15 cellular contexts compared by ENCODE assay signal in genomic region chr3:197692641-197693040, GRCh38. TPM values are rescaled to one million over a fixed set of nuclear protein-coding genes. Genes with fewer than 3 reads are reported as not detected.
A peak's percentile ranks its signal among the peaks of the same experiment; 100 is the strongest.
DNase-seq lines count a peak whose midpoint lies in the region; ATAC-seq and TF ChIP-seq lines count a peak whose summit lies in the region.
"Had no signal": no experiment of that assay in that cellular context is flagged by ENCODE, and none has a peak within 500 bp of the region (broad histone marks: within the 10 kb centered on the region; RNA-seq: fewer than 3 reads in every experiment).

No MANE protein-coding gene starts in this region.

- POLR2A ChIA-PET in MCF 10A (lab: Yijun Ruan, JAX), result no interaction called here

- ATAC-seq in HG02840 (IDR thresholded peaks at IDR 0.05; ENCODE audit: low FRiP score, unreplicated experiment) (no peak), aorta (ENCODE audit: low FRiP score) (no peak)
- ATAC-seq: activated CD4-positive, CD25-positive, alpha-beta regulatory T cell treated with anti-CD3 and anti-CD28 coated beads, Interleukin-2, amount 50 U/mL, for 24 hours; gastrocnemius medialis had no signal

- BruUV-seq in MCF 10A (replicated peaks; lab: Mats Ljungman, UMichigan), result no TSS peak
- BruUV-seq in mammary epithelial cell (replicated peaks; lab: Mats Ljungman, UMichigan), result no TSS peak

- H3K4me3 ChIP-seq in mammary epithelial cell (replicated peaks in 1 of 3; ENCODE audit: insufficient read depth in 1 of 3, low read depth in 2 of 3, low read length in 3 of 3) (no peak overlapping the region), aorta (ENCODE audit: low read length in 2 of 2) (no peak overlapping the region)
- H3K4me3 ChIP-seq: gastrocnemius medialis, PC-9 had no signal

- no peak overlapping the region for H3K27ac ChIP-seq in mammary epithelial cell (ENCODE audit: insufficient read depth, low read depth, low read length)
- H3K27ac ChIP-seq in epithelial cell of prostate, result peak overlapping the region; percentile 5
- H3K27ac ChIP-seq in aorta (ENCODE audit: low read depth in 1 of 2, low read length in 2 of 2), result no peak overlapping the region
- H3K27ac ChIP-seq: gastrocnemius medialis, PC-9 had no signal

- no peak overlapping the region for H3K4me3 Mint-ChIP-seq in MCF 10A (ENCODE audit: unreplicated experiment)
- H3K4me3 Mint-ChIP-seq: immature natural killer cell had no signal

- peaks cover 6% of the 10 kb centered on the region for H3K9me3 Mint-ChIP-seq in MCF 10A (ENCODE audit: unreplicated experiment)
- H3K9me3 Mint-ChIP-seq: immature natural killer cell had no signal

- H3K36me3 ChIP-seq in mammary epithelial cell (ENCODE audit: insufficient read depth, low read length), result peaks cover 8% of the 10 kb centered on the region
- H3K36me3 ChIP-seq in aorta (ENCODE audit: control insufficient read depth in 1 of 2, insufficient read depth in 2 of 2, low read length in 1 of 2), result peaks cover 11 to 13% of the 10 kb centered on the region in 2 donors

- dilution Hi-C loops in mammary epithelial cell (cut with HindIII; ENCODE audit: low sequenced_read_pairs), result no loop called here

- H2AFZ ChIP-seq in mammary epithelial cell (ENCODE audit: low read depth, low read length), result no peak overlapping the region
- H2AFZ ChIP-seq: PC-9 had no signal

- H3K4me2 ChIP-seq in mammary epithelial cell (ENCODE audit: insufficient read depth, low read depth, low read length), result no peak overlapping the region
- H3K4me2 ChIP-seq: PC-9 had no signal

- H3K79me2 ChIP-seq in mammary epithelial cell (ENCODE audit: insufficient read depth, low read length), result no peaks in the 10 kb centered on the region

- no peaks in the 10 kb centered on the region for H3K9me3 ChIP-seq in mammary epithelial cell (replicated peaks; ENCODE audit: insufficient read depth, low read length)
- H3K9me3 ChIP-seq in aorta (ENCODE audit: control insufficient read depth, low read length), result no peaks in the 10 kb centered on the region
- H3K9me3 ChIP-seq: gastrocnemius medialis had no signal

- H3K9ac ChIP-seq in mammary epithelial cell (ENCODE audit: insufficient read depth, low read length), result no peak overlapping the region

- TF ChIP-seq CTCF in MCF 10A (IDR thresholded peaks at IDR 0.05; ENCODE audit: unreplicated experiment) (no peak), mammary epithelial cell (conservative IDR thresholded peaks at IDR 0.05 in 1 of 2, IDR thresholded peaks at IDR 0.05 in 1 of 2; ENCODE audit: extremely low read depth in 1 of 2, insufficient read depth in 1 of 2, low read depth in 1 of 2, low read length in 2 of 2) (no peak)

- WGBS in mammary epithelial cell (ENCODE audit: low coverage, missing lambda C conversion rate), result 81% methylated on average over 4 of the region's 4 CpGs
- WGBS in aorta, 2 donors, result 61 to 78% methylated on average over 4 of the region's 4 CpGs

- H3K4me1 ChIP-seq in mammary epithelial cell (ENCODE audit: insufficient read depth, low read length) (no peaks in the 10 kb centered on the region), aorta (ENCODE audit: control insufficient read depth in 1 of 2, insufficient read depth in 2 of 2, low read length in 2 of 2) (no peaks in the 10 kb centered on the region)
- H3K4me1 ChIP-seq: gastrocnemius medialis had no signal

- no peaks in the 10 kb centered on the region for H4K20me1 ChIP-seq in mammary epithelial cell (ENCODE audit: insufficient read depth, low read length)

- CTCF ChIA-PET in MCF 10A (lab: Yijun Ruan, JAX) (no interaction called here), mammary epithelial cell (lab: Charles Lee; ENCODE audit: low non-redundant PET) (no interaction called here)

- H3K36me3 Mint-ChIP-seq in MCF 10A (ENCODE audit: insufficient read depth, unreplicated experiment), result peaks cover 50% of the 10 kb centered on the region

- no peaks in the 10 kb centered on the region for H3K4me1 Mint-ChIP-seq in MCF 10A (ENCODE audit: insufficient read depth, unreplicated experiment)
- H3K4me1 Mint-ChIP-seq: immature natural killer cell had no signal

- no peaks in the 10 kb centered on the region for H3K27me3 Mint-ChIP-seq in MCF 10A (ENCODE audit: insufficient read depth, unreplicated experiment)

- intact Hi-C loops in MCF 10A (cut with micrococcal nuclease) (no loop called here), mammary epithelial cell (cut with micrococcal nuclease) (no loop called here), aorta (cut with DNase I) (no loop called here)

- in situ Hi-C loops in mammary epithelial cell (cut with MboI; ENCODE audit: low sequenced_read_pairs in 2 of 2), result no loop called here

- H3K27ac Mint-ChIP-seq in MCF 10A (ENCODE audit: low read depth, unreplicated experiment), result peak overlapping the region; percentile 81

- H3K27me3 ChIP-seq in mammary epithelial cell (ENCODE audit: insufficient read depth, low read length) (no peaks in the 10 kb centered on the region), aorta (ENCODE audit: control insufficient read depth in 1 of 2, insufficient read depth in 2 of 2, low read length in 1 of 2) (no peaks in the 10 kb centered on the region)
- H3K27me3 ChIP-seq: gastrocnemius medialis had no signal

- DNase-seq in MCF 10A (ENCODE audit: unreplicated experiment), result peak; percentile 46
- no peak for DNase-seq in mammary epithelial cell
- DNase-seq in NOMO-1 treated with DMSO at 0.1 percent for 48 hours (lab: John Stamatoyannopoulos, UW; ENCODE audit: unreplicated experiment), result peak; percentile 77
- no peak for DNase-seq in epithelial cell of prostate (ENCODE audit: low read depth, low spot score)
- DNase-seq in glomerular visceral epithelial cell (ENCODE audit: extremely low spot score), result no peak
- no peak for DNase-seq in aorta
- DNase-seq in Kasumi-1 (lab: John Stamatoyannopoulos, UW), result no peak
- DNase-seq: gastrocnemius medialis, immature natural killer cell, midbrain, NCI-H1048, NCI-H2227 treated with DMSO at 0.1 percent for 48 hours, PC-9 had no signal

RNA-seq across cellular contexts. Expression of gene RUBCN, which starts 44.1 kb away (rescaled TPM):
- 29.9 and 35.5 TPM in 2 replicates for total RNA-seq in MCF 10A (2022)
- total RNA-seq in mammary epithelial cell, result 10 to 100 TPM; 21.0 to 32.6 TPM
- 17.7 TPM for polyA plus RNA-seq in mammary epithelial cell
- 50.3 TPM for polyA minus RNA-seq in mammary epithelial cell
- total RNA-seq in aorta, result 10 to 100 TPM; 38.2 to 41.1 TPM
- polyA plus RNA-seq in aorta, result 10 to 100 TPM in 1 of 2 donors, 1 to 10 TPM in 1; 6.9 to 14.3 TPM

RNA-seq across cellular contexts. Expression of gene FYTTD1, which starts 57.0 kb away (rescaled TPM):
- total RNA-seq in MCF 10A (2022) (45.9 and 46.3 TPM in 2 replicates), mammary epithelial cell (10 to 100 TPM; 49.0 to 59.6 TPM), aorta (10 to 100 TPM; 55.0 to 58.6 TPM)
- polyA plus RNA-seq in mammary epithelial cell (21.9 TPM), aorta (10 to 100 TPM; 25.4 to 26.4 TPM)
- polyA minus RNA-seq in mammary epithelial cell, result 24.3 TPM

Comparison
In these comparisons a context has a peak if more than half of its experiments do, and no peak if none do; other contexts are left out.
1. DNase-seq: peak in MCF 10A (single experiment) and NOMO-1 treated with DMSO at 0.1 percent for 48 hours (single experiment); none in mammary epithelial cell (single experiment), epithelial cell of prostate (single experiment), glomerular visceral epithelial cell (single experiment), aorta (0 of 2) and Kasumi-1 (0 of 2).